In genomic region chr5:53100606-53101005, GRCh38 we compare ENCODE assay signal across 24 cellular contexts.
"Had no signal": no experiment of that assay in that cellular context is flagged by ENCODE, and none has a peak within 500 bp of the region (broad histone marks: within the 10 kb centered on the region; RNA-seq: fewer than 3 reads in every experiment).

No MANE protein-coding gene starts in this region.

- H3K4me1 ChIP-seq: psoas muscle, upper lobe of left lung had no signal

- H3K4me3 ChIP-seq: esophagus muscularis mucosa, psoas muscle, sigmoid colon, spleen, thoracic aorta, tibial nerve, upper lobe of left lung had no signal

- FAIRE-seq: colon, frontal cortex, keratinocyte, urothelium cell line had no signal

- H3K27ac ChIP-seq: psoas muscle, sigmoid colon, spleen, thoracic aorta, upper lobe of left lung had no signal

- ATAC-seq: naive thymus-derived CD8-positive, alpha-beta T cell; psoas muscle; right cardiac atrium; stimulated activated naive B cell treated with anti-CD40 and anti-IgM and Interleukin-4, amounts not matched to agents 10 μg/mL and 1 μg/mL and 100 μg/mL, for 72 hours had no signal

- H3K9me3 Mint-ChIP-seq: endodermal cell; immature natural killer cell; naive thymus-derived CD8-positive, alpha-beta T cell; nephron progenitor cell; stimulated activated naive B cell treated with anti-CD40 and anti-IgM and Interleukin-4, amounts not matched to agents 10 μg/mL and 1 μg/mL and 100 μg/mL, for 72 hours; stimulated activated naive CD8-positive, alpha-beta T cell treated with anti-CD3 and anti-CD28 coated beads, Interleukin-15, Interleukin-2, amounts not matched to agents 100 ng/mL and 50 ng/mL, for 24 hours had no signal

- H3K27ac Mint-ChIP-seq: endodermal cell; nephron progenitor cell; stimulated activated naive B cell treated with anti-CD40 and anti-IgM and Interleukin-4, amounts not matched to agents 10 μg/mL and 1 μg/mL and 100 μg/mL, for 72 hours; stimulated activated naive CD8-positive, alpha-beta T cell treated with anti-CD3 and anti-CD28 coated beads, Interleukin-15, Interleukin-2, amounts not matched to agents 100 ng/mL and 50 ng/mL, for 24 hours had no signal

- DNase-seq: cerebellar nuclear complex; effector CD8-positive, alpha-beta T cell; endodermal cell; hypothalamus; immature natural killer cell; naive thymus-derived CD8-positive, alpha-beta T cell; nephron progenitor cell; nucleus accumbens; posterior cingulate gyrus; psoas muscle; right cardiac atrium; sigmoid colon; spleen; stimulated activated CD4-positive, alpha-beta T cell treated with anti-CD3 and anti-CD28 coated beads, Interleukin-4, amount 100 ng/mL, for 4 hours; stimulated activated naive B cell treated with anti-CD40 and anti-IgM and Interleukin-4, amounts not matched to agents 10 μg/mL and 1 μg/mL and 100 μg/mL, for 72 hours; upper lobe of left lung had no signal

- H3K4me3 Mint-ChIP-seq: endodermal cell; immature natural killer cell; naive thymus-derived CD8-positive, alpha-beta T cell; nephron progenitor cell; stimulated activated naive B cell treated with anti-CD40 and anti-IgM and Interleukin-4, amounts not matched to agents 10 μg/mL and 1 μg/mL and 100 μg/mL, for 72 hours; stimulated activated naive CD8-positive, alpha-beta T cell treated with anti-CD3 and anti-CD28 coated beads, Interleukin-15, Interleukin-2, amounts not matched to agents 100 ng/mL and 50 ng/mL, for 24 hours had no signal

- H3K9me3 ChIP-seq: esophagus muscularis mucosa, psoas muscle, sigmoid colon, spleen, thoracic aorta, tibial nerve, upper lobe of left lung had no signal

- H3K27me3 Mint-ChIP-seq: naive thymus-derived CD8-positive, alpha-beta T cell; stimulated activated naive B cell treated with anti-CD40 and anti-IgM and Interleukin-4, amounts not matched to agents 10 μg/mL and 1 μg/mL and 100 μg/mL, for 72 hours; stimulated activated naive CD8-positive, alpha-beta T cell treated with anti-CD3 and anti-CD28 coated beads, Interleukin-15, Interleukin-2, amounts not matched to agents 100 ng/mL and 50 ng/mL, for 24 hours had no signal

- H3K27me3 ChIP-seq: esophagus muscularis mucosa, sigmoid colon, spleen, tibial nerve, upper lobe of left lung had no signal

- H3K4me1 Mint-ChIP-seq: nephron progenitor cell had no signal
